In the genomic region with DNA sequence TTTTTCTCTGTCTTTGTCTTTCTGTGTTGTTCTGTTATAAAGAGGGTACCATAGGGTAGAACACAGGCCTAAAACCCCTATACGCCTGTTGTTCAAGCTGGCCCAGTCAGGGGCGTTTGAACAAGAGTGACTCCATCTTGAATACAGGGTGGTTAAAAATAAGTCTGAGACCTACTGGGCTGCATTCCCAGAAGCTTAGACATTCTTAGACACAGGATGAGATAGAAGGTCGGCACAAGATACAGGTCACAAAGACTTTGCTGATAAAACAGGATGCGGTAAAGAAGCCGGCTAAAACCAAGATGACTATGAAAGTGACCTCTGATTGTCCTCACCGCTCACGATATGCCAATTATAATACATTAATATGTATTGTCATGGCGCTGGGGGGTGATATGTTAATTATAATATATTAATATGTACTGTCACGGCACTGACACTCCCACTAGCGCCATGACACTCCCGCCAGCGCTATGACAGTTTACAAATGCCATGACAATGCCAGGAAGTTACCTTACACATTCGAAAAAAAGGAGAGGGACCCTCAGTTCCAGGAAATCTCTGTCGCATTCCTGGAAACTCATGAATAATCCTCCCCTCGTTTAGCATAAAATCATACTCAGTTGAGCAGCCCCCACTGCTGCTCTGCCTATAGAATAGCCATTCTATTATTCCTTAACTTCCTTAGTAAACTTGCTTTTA, we compare ENCODE assay signal across 1 cellular context.
A peak's percentile ranks its signal among the peaks of the same experiment; 100 is the strongest.
TF ChIP-seq lines count a peak whose summit lies in the region.

No MANE protein-coding gene starts in this region.

TF ChIP-seq in K562, 482 proteins besides CTCF, POLR2A, EP300 and RAD21 (continued from another document and continues in another):
- TF ChIP-seq, protein P1, sequence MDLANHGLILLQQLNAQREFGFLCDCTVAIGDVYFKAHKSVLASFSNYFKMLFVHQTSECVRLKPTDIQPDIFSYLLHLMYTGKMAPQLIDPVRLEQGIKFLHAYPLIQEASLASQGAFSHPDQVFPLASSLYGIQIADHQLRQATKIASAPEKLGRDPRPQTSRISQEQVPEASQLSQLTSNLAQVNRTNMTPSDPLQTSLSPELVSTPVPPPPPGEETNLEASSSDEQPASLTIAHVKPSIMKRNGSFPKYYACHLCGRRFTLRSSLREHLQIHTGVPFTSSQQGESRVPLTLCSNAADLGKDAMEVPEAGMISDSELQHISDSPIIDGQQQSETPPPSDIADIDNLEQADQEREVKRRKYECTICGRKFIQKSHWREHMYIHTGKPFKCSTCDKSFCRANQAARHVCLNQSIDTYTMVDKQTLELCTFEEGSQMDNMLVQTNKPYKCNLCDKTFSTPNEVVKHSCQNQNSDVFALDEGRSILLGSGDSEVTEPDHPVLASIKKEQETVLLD (IDR thresholded peaks at IDR 0.05): no peak
- TF ChIP-seq KDM4B (IDR thresholded peaks at IDR 0.05; ENCODE audit: borderline replicate concordance in 2 of 2, low read depth in 1 of 2) (no peak), MAFF (IDR thresholded peaks at IDR 0.05; ENCODE audit: low read length) (no peak), ZBED1 (IDR thresholded peaks at IDR 0.05) (no peak), SMC3 (conservative IDR thresholded peaks at IDR 0.05; ENCODE audit: insufficient read depth, low read depth, low read length) (no peak), ZNF764 (CRISPR knock-in tag; IDR thresholded peaks at IDR 0.05; ENCODE audit: low read depth) (peak; percentile 86), ZNF316 (IDR thresholded peaks at IDR 0.05) (no peak), TEAD2 (tag; IDR thresholded peaks at IDR 0.05) (peak; percentile 94), SREBF2 (CRISPR knock-in tag; IDR thresholded peaks at IDR 0.05) (no peak), TGIF2 (CRISPR knock-in tag; IDR thresholded peaks at IDR 0.05) (no peak), RBM15 (IDR thresholded peaks at IDR 0.05; ENCODE audit: insufficient read depth, low read length) (no peak), ETV1 (tag; conservative IDR thresholded peaks at IDR 0.05; ENCODE audit: low read depth) (peak; percentile 69), KLF13 (tag; IDR thresholded peaks at IDR 0.05; ENCODE audit: borderline replicate concordance, low read depth) (peak; percentile 92), ZNF354B (CRISPR knock-in tag; IDR thresholded peaks at IDR 0.05) (peak; percentile 100), TSC22D4 (tag; IDR thresholded peaks at IDR 0.05) (no peak), ZFPM2 (CRISPR knock-in tag; IDR thresholded peaks at IDR 0.05) (peak; percentile 99), THRAP3 (IDR thresholded peaks at IDR 0.05; ENCODE audit: borderline replicate concordance) (no peak), SMARCB1 (IDR thresholded peaks at IDR 0.05; ENCODE audit: insufficient read length, low read depth) (no peak), GTF2E2 (tag; IDR thresholded peaks at IDR 0.05) (peak; percentile 99), ZBTB1 (CRISPR knock-in tag; IDR thresholded peaks at IDR 0.05; ENCODE audit: borderline replicate concordance, low read depth) (no peak), L3MBTL2 (IDR thresholded peaks at IDR 0.05) (no peak), NEUROD1 (IDR thresholded peaks at IDR 0.05; ENCODE audit: borderline replicate concordance, low read depth, low read length, partially characterized antibody) (no peak), XRCC5 (IDR thresholded peaks at IDR 0.05; ENCODE audit: low read depth, low read length) (no peak), SAP30 (IDR thresholded peaks at IDR 0.05; ENCODE audit: borderline replicate concordance, insufficient read depth, low read depth, low read length, poor library complexity, severe bottlenecking) (no peak), MTA1 (IDR thresholded peaks at IDR 0.05; ENCODE audit: borderline replicate concordance) (no peak)
- TF ChIP-seq, protein P2, sequence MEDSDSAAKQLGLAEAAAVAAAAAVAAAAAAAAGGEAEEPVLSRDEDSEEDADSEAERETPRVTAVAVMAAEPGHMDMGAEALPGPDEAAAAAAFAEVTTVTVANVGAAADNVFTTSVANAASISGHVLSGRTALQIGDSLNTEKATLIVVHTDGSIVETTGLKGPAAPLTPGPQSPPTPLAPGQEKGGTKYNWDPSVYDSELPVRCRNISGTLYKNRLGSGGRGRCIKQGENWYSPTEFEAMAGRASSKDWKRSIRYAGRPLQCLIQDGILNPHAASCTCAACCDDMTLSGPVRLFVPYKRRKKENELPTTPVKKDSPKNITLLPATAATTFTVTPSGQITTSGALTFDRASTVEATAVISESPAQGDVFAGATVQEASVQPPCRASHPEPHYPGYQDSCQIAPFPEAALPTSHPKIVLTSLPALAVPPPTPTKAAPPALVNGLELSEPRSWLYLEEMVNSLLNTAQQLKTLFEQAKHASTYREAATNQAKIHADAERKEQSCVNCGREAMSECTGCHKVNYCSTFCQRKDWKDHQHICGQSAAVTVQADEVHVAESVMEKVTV (CRISPR knock-in tag; IDR thresholded peaks at IDR 0.05): peak; percentile 100
- TF ChIP-seq, protein P3, sequence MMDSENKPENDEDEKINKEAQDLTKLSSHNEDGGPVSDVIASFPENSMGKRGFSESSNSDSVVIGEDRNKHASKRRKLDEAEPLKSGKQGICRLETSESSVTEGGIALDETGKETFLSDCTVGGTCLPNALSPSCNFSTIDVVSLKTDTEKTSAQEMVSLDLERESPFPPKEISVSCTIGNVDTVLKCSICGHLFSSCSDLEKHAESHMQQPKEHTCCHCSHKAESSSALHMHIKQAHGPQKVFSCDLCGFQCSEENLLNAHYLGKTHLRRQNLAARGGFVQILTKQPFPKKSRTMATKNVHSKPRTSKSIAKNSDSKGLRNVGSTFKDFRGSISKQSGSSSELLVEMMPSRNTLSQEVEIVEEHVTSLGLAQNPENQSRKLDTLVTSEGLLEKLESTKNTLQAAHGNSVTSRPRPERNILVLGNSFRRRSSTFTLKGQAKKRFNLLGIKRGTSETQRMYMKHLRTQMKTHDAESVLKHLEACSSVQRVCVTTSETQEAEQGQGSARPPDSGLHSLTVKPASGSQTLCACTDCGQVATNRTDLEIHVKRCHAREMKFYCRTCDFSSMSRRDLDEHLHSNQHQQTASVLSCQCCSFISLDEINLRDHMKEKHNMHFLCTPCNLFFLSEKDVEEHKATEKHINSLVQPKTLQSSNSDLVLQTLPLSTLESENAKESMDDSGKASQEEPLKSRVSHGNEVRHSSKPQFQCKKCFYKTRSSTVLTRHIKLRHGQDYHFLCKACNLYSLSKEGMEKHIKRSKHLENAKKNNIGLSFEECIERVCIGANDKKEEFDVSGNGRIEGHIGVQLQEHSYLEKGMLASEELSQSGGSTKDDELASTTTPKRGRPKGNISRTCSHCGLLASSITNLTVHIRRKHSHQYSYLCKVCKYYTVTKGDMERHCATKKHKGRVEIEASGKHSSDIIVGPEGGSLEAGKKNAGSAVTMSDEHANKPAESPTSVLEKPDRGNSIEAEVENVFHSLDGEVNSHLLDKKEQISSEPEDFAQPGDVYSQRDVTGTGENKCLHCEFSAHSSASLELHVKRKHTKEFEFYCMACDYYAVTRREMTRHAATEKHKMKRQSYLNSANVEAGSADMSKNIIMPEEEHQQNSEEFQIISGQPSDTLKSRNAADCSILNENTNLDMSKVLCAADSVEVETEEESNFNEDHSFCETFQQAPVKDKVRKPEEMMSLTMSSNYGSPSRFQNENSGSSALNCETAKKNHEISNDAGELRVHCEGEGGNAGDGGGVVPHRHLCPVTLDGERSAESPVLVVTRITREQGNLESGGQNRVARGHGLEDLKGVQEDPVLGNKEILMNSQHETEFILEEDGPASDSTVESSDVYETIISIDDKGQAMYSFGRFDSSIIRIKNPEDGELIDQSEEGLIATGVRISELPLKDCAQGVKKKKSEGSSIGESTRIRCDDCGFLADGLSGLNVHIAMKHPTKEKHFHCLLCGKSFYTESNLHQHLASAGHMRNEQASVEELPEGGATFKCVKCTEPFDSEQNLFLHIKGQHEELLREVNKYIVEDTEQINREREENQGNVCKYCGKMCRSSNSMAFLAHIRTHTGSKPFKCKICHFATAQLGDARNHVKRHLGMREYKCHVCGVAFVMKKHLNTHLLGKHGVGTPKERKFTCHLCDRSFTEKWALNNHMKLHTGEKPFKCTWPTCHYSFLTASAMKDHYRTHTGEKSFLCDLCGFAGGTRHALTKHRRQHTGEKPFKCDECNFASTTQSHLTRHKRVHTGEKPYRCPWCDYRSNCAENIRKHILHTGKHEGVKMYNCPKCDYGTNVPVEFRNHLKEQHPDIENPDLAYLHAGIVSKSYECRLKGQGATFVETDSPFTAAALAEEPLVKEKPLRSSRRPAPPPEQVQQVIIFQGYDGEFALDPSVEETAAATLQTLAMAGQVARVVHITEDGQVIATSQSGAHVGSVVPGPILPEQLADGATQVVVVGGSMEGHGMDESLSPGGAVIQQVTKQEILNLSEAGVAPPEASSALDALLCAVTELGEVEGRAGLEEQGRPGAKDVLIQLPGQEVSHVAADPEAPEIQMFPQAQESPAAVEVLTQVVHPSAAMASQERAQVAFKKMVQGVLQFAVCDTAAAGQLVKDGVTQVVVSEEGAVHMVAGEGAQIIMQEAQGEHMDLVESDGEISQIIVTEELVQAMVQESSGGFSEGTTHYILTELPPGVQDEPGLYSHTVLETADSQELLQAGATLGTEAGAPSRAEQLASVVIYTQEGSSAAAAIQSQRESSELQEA (IDR thresholded peaks at IDR 0.05; ENCODE audit: low read depth): no peak
- TF ChIP-seq, protein P4, sequence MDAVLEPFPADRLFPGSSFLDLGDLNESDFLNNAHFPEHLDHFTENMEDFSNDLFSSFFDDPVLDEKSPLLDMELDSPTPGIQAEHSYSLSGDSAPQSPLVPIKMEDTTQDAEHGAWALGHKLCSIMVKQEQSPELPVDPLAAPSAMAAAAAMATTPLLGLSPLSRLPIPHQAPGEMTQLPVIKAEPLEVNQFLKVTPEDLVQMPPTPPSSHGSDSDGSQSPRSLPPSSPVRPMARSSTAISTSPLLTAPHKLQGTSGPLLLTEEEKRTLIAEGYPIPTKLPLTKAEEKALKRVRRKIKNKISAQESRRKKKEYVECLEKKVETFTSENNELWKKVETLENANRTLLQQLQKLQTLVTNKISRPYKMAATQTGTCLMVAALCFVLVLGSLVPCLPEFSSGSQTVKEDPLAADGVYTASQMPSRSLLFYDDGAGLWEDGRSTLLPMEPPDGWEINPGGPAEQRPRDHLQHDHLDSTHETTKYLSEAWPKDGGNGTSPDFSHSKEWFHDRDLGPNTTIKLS (IDR thresholded peaks at IDR 0.05; ENCODE audit: borderline replicate concordance, low read depth): no peak
- TF ChIP-seq, protein P5, sequence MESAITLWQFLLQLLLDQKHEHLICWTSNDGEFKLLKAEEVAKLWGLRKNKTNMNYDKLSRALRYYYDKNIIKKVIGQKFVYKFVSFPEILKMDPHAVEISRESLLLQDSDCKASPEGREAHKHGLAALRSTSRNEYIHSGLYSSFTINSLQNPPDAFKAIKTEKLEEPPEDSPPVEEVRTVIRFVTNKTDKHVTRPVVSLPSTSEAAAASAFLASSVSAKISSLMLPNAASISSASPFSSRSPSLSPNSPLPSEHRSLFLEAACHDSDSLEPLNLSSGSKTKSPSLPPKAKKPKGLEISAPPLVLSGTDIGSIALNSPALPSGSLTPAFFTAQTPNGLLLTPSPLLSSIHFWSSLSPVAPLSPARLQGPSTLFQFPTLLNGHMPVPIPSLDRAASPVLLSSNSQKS (CRISPR knock-in tag; IDR thresholded peaks at IDR 0.05): peak; percentile 100
- TF ChIP-seq, protein P6, sequence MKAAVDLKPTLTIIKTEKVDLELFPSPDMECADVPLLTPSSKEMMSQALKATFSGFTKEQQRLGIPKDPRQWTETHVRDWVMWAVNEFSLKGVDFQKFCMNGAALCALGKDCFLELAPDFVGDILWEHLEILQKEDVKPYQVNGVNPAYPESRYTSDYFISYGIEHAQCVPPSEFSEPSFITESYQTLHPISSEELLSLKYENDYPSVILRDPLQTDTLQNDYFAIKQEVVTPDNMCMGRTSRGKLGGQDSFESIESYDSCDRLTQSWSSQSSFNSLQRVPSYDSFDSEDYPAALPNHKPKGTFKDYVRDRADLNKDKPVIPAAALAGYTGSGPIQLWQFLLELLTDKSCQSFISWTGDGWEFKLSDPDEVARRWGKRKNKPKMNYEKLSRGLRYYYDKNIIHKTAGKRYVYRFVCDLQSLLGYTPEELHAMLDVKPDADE (conservative IDR thresholded peaks at IDR 0.05; ENCODE audit: control insufficient read depth, low read depth, low read length): no peak
- TF ChIP-seq, protein P7, sequence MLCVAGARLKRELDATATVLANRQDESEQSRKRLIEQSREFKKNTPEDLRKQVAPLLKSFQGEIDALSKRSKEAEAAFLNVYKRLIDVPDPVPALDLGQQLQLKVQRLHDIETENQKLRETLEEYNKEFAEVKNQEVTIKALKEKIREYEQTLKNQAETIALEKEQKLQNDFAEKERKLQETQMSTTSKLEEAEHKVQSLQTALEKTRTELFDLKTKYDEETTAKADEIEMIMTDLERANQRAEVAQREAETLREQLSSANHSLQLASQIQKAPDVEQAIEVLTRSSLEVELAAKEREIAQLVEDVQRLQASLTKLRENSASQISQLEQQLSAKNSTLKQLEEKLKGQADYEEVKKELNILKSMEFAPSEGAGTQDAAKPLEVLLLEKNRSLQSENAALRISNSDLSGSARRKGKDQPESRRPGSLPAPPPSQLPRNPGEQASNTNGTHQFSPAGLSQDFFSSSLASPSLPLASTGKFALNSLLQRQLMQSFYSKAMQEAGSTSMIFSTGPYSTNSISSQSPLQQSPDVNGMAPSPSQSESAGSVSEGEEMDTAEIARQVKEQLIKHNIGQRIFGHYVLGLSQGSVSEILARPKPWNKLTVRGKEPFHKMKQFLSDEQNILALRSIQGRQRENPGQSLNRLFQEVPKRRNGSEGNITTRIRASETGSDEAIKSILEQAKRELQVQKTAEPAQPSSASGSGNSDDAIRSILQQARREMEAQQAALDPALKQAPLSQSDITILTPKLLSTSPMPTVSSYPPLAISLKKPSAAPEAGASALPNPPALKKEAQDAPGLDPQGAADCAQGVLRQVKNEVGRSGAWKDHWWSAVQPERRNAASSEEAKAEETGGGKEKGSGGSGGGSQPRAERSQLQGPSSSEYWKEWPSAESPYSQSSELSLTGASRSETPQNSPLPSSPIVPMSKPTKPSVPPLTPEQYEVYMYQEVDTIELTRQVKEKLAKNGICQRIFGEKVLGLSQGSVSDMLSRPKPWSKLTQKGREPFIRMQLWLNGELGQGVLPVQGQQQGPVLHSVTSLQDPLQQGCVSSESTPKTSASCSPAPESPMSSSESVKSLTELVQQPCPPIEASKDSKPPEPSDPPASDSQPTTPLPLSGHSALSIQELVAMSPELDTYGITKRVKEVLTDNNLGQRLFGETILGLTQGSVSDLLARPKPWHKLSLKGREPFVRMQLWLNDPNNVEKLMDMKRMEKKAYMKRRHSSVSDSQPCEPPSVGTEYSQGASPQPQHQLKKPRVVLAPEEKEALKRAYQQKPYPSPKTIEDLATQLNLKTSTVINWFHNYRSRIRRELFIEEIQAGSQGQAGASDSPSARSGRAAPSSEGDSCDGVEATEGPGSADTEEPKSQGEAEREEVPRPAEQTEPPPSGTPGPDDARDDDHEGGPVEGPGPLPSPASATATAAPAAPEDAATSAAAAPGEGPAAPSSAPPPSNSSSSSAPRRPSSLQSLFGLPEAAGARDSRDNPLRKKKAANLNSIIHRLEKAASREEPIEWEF (CRISPR knock-in tag; IDR thresholded peaks at IDR 0.05): peak; percentile 99
- TF ChIP-seq, protein P8, sequence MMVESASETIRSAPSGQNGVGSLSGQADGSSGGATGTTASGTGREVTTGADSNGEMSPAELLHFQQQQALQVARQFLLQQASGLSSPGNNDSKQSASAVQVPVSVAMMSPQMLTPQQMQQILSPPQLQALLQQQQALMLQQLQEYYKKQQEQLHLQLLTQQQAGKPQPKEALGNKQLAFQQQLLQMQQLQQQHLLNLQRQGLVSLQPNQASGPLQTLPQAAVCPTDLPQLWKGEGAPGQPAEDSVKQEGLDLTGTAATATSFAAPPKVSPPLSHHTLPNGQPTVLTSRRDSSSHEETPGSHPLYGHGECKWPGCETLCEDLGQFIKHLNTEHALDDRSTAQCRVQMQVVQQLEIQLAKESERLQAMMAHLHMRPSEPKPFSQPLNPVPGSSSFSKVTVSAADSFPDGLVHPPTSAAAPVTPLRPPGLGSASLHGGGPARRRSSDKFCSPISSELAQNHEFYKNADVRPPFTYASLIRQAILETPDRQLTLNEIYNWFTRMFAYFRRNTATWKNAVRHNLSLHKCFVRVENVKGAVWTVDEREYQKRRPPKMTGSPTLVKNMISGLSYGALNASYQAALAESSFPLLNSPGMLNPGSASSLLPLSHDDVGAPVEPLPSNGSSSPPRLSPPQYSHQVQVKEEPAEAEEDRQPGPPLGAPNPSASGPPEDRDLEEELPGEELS (CRISPR knock-in tag; IDR thresholded peaks at IDR 0.05; ENCODE audit: borderline replicate concordance): no peak
